17 cellular contexts compared by ENCODE assay signal in the genomic region with DNA sequence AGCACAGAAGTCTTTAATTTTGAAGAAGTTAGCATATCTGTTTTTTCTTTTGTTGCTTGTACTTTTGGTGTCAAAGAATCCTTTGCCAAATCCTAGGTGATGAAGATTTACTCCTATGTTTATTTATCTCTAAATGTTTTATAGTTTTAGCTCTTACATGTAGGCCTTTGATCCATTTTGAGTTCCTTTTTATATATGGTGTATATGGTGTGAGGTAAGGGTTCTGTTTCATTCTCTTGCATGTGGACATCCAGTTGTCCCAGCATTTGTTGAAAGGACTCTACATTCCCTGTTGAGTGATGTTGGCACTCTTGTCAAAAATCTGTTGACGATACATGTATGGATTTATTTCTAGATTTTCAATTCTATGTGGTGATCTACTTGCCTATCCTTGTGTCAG.
"Had no signal": no experiment of that assay in that cellular context is flagged by ENCODE, and none has a peak within 500 bp of the region (broad histone marks: within the 10 kb centered on the region; RNA-seq: fewer than 3 reads in every experiment).

No MANE protein-coding gene starts in this region.

- H3K4me3 ChIP-seq: mucosa of descending colon, SJSA1 had no signal

- H3K9me3 Mint-ChIP-seq: activated naive CD8-positive, alpha-beta T cell treated with anti-CD3 and anti-CD28 coated beads, Interleukin-2, amount 10 ng/mL, durations not matched to agents 7 days and 5 days; activated T-cell treated with anti-CD3 and anti-CD28 coated beads, Interleukin-2, amount 50 U/mL, for 4 hours; dendritic cell treated with granulocyte-macrophage colony-stimulating factor and Interleukin-4, amounts not matched to agents 40 ng/mL and 50 ng/mL, for 4 days; memory B cell; stimulated activated naive B cell treated with anti-CD40 and anti-IgM and Interleukin-4, amounts not matched to agents 10 μg/mL and 1 μg/mL and 100 μg/mL, for 72 hours had no signal

- H3K27ac ChIP-seq: epithelial cell of prostate, SJSA1 had no signal

- DNase-seq: activated T-cell treated with anti-CD3 and anti-CD28 coated beads, Interleukin-2, amount 50 U/mL, for 4 hours; effector memory CD4-positive, alpha-beta T cell; foreskin melanocyte; kidney glomerular epithelial cell; left ventricle myocardium superior; mucosa of descending colon; naive thymus-derived CD4-positive, alpha-beta T cell; retina; stimulated activated CD4-positive, alpha-beta T cell treated with anti-CD3 and anti-CD28 coated beads, Interleukin-12 subunit alpha, Interleukin-12 subunit beta, amount 100 ng/mL, for 4 hours; stimulated activated naive B cell treated with anti-CD40 and anti-IgM and Interleukin-4, amounts not matched to agents 10 μg/mL and 1 μg/mL and 100 μg/mL, for 72 hours; T1000; trophoblast cell had no signal

- ATAC-seq: activated T-cell treated with anti-CD3 and anti-CD28 coated beads, Interleukin-2, amount 50 U/mL, for 4 hours; left ventricle myocardium superior; mucosa of descending colon; naive thymus-derived CD4-positive, alpha-beta T cell; stimulated activated naive B cell treated with anti-CD40 and anti-IgM and Interleukin-4, amounts not matched to agents 10 μg/mL and 1 μg/mL and 100 μg/mL, for 72 hours had no signal

- H3K27me3 Mint-ChIP-seq: activated naive CD8-positive, alpha-beta T cell treated with anti-CD3 and anti-CD28 coated beads, Interleukin-2, amount 10 ng/mL, durations not matched to agents 7 days and 5 days; dendritic cell treated with granulocyte-macrophage colony-stimulating factor and Interleukin-4, amounts not matched to agents 40 ng/mL and 50 ng/mL, for 4 days; memory B cell; naive thymus-derived CD4-positive, alpha-beta T cell; stimulated activated naive B cell treated with anti-CD40 and anti-IgM and Interleukin-4, amounts not matched to agents 10 μg/mL and 1 μg/mL and 100 μg/mL, for 72 hours had no signal

- H3K27ac Mint-ChIP-seq: activated naive CD8-positive, alpha-beta T cell treated with anti-CD3 and anti-CD28 coated beads, Interleukin-2, amount 10 ng/mL, durations not matched to agents 7 days and 5 days; dendritic cell treated with granulocyte-macrophage colony-stimulating factor and Interleukin-4, amounts not matched to agents 40 ng/mL and 50 ng/mL, for 4 days; memory B cell had no signal

- H3K9me3 ChIP-seq: mucosa of descending colon had no signal

- H3K4me3 Mint-ChIP-seq: activated naive CD8-positive, alpha-beta T cell treated with anti-CD3 and anti-CD28 coated beads, Interleukin-2, amount 10 ng/mL, durations not matched to agents 7 days and 5 days; activated T-cell treated with anti-CD3 and anti-CD28 coated beads, Interleukin-2, amount 50 U/mL, for 4 hours; dendritic cell treated with granulocyte-macrophage colony-stimulating factor and Interleukin-4, amounts not matched to agents 40 ng/mL and 50 ng/mL, for 4 days; memory B cell; stimulated activated naive B cell treated with anti-CD40 and anti-IgM and Interleukin-4, amounts not matched to agents 10 μg/mL and 1 μg/mL and 100 μg/mL, for 72 hours had no signal

- H3K27me3 ChIP-seq: SJSA1 had no signal
